In genomic region chr20:58010186-58010585, GRCh38 we compare ENCODE assay signal across 24 cellular contexts.
"Had no signal": no experiment of that assay in that cellular context is flagged by ENCODE, and none has a peak within 500 bp of the region (broad histone marks: within the 10 kb centered on the region; RNA-seq: fewer than 3 reads in every experiment).

No MANE protein-coding gene starts in this region.

- H3K9me3 Mint-ChIP-seq: immature natural killer cell, naive B cell, nephron had no signal

- H3K9me3 ChIP-seq: gastrocnemius medialis, lower lobe of right lung, psoas muscle, right lobe of liver, stomach, thyroid gland, upper lobe of right lung had no signal

- H3K36me3 Mint-ChIP-seq: immature natural killer cell, naive B cell had no signal

- DNase-seq: central memory CD4-positive, alpha-beta T cell; cortex of kidney; dorsolateral prefrontal cortex; effector CD8-positive, alpha-beta T cell; gastrocnemius medialis; immature natural killer cell; left cardiac atrium; left ventricle myocardium inferior; lower lobe of right lung; mesenchymal stem cell; naive B cell; psoas muscle; retina; stimulated activated CD4-positive, alpha-beta T cell treated with anti-CD3 and anti-CD28 coated beads, Interleukin-2, amount 100 ng/mL, for 24 hours; stimulated activated CD4-positive, alpha-beta T cell treated with anti-CD3 and anti-CD28 coated beads, Interleukin-4, amount 100 ng/mL, for 4 hours; stimulated activated naive CD4-positive, alpha-beta T cell; stomach; substantia nigra; thyroid gland; upper lobe of right lung had no signal

- ATAC-seq: esophagus mucosa, gastrocnemius medialis, left cardiac atrium, lower lobe of right lung, psoas muscle, right lobe of liver, upper lobe of right lung had no signal

- H3K36me3 ChIP-seq: gastrocnemius medialis, left ventricle myocardium inferior, lower lobe of right lung, right lobe of liver, stomach, thyroid gland, upper lobe of right lung had no signal

- H3K27ac Mint-ChIP-seq: immature natural killer cell, naive B cell, nephron had no signal

- H3K4me3 ChIP-seq: dorsolateral prefrontal cortex, gastrocnemius medialis, left ventricle myocardium inferior, lower lobe of right lung, psoas muscle, right lobe of liver, stomach, thyroid gland, upper lobe of right lung had no signal

- H3K4me3 Mint-ChIP-seq: immature natural killer cell, naive B cell, nephron had no signal

- H3K27me3 ChIP-seq: gastrocnemius medialis, right lobe of liver, thyroid gland, upper lobe of right lung had no signal

- FAIRE-seq: endometrium had no signal

- H3K27ac ChIP-seq: dorsolateral prefrontal cortex, gastrocnemius medialis, left ventricle myocardium inferior, lower lobe of right lung, psoas muscle, right lobe of liver, stomach, thyroid gland, upper lobe of right lung had no signal

- H3K4me1 ChIP-seq: gastrocnemius medialis, left ventricle myocardium inferior, lower lobe of right lung, psoas muscle, right lobe of liver, stomach, upper lobe of right lung had no signal

- H3K4me1 Mint-ChIP-seq: immature natural killer cell, naive B cell had no signal
